In the genomic region with DNA sequence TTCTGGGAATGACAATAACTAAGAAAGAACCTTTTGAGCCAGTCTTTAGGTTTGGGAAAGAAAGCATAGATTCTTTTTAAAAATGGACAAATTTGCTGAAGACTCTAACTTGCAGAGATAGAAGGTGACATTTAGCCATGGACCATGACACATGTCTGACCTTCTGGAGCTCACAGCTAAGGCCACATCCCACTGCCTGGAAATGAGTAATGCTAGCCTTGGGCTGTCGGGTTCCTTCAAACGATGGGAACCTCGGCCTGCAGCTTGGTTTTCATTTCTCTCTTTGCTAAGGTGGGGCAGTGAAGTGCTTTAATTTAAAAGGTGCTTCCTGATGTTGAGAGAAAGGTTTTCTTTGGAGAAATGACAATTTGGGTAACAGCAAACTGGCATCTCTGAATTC, we compare ENCODE assay signal across 1 cellular context.
TF ChIP-seq lines count a peak whose summit lies in the region.

No MANE protein-coding gene starts in this region.

TF ChIP-seq in IMR-90, 13 proteins besides CTCF, POLR2A, EP300 and RAD21:
- TF ChIP-seq FOS (IDR thresholded peaks at IDR 0.05; ENCODE audit: low read depth, low read length) = no peak
- TF ChIP-seq MAZ (IDR thresholded peaks at IDR 0.05; ENCODE audit: borderline replicate concordance, low read depth, low read length) = no peak
- TF ChIP-seq CHD1 (IDR thresholded peaks at IDR 0.05; ENCODE audit: low read depth, low read length) = no peak
- no peak for TF ChIP-seq RFX5 (IDR thresholded peaks at IDR 0.05; ENCODE audit: low read depth, low read length)
